Comparison of ENCODE assay signal across 9 cellular contexts in the genomic region with DNA sequence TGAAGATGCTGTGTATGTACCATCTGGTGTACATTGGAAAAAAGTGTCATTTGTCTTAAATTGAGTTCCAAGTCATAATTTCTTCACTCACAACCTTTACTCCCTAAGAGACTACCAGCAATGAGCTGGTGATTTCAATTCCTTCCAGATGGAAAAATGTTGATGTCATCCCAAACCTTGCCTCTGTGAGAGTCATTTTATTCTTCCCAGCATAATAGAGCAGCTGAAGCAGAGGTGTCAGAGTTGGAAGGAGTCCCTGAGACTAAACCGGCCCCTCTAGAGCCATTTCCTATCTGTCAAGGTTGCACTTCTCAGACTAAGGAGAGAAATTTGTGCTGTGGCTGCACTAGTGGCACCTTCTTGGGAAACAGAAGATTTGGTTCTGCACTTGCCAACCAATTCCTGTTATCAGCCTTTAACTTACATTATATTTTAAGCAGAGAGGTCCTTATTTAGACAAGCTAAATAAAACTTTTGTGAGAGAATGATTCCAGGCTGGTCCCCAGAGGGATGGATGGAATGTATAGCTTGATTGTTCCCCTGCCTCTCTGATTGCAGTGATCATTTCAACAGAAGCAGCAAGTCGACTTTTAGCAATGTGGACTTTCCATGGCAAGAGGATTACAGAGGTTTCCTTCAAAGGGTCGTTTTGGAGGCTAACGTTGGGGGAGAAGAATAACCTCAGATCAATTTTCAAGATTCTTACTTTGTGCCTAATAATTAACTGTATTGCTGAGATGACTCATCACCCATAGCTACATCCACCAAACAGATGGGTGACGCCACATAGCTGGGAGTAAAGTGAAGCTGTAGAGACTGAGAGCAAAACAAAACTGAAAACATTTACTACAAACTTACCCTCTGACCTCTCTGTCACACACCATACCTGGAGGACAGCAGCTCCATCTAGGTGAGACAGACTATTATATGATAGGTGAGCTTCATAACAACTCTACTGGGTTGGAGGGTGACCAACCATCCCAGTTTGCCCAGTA.
A peak's percentile ranks its signal among the peaks of the same experiment; 100 is the strongest.
DNase-seq lines count a peak whose midpoint lies in the region; ATAC-seq and TF ChIP-seq lines count a peak whose summit lies in the region.
"Had no signal": no experiment of that assay in that cellular context is flagged by ENCODE, and none has a peak within 500 bp of the region (broad histone marks: within the 10 kb centered on the region; RNA-seq: fewer than 3 reads in every experiment).

No MANE protein-coding gene starts in this region.

- ATAC-seq in GM21423 (IDR thresholded peaks at IDR 0.05; ENCODE audit: unreplicated experiment), result peak; percentile 98
- ATAC-seq in HG03439 (IDR thresholded peaks at IDR 0.05; ENCODE audit: unreplicated experiment), result peak; percentile 94
- no peak for ATAC-seq in HG02884 (IDR thresholded peaks at IDR 0.05; ENCODE audit: unreplicated experiment)

- DNase-seq in DMS 273 treated with DMSO at 0.1 percent for 48 hours (lab: John Stamatoyannopoulos, UW) (peak; percentile 40), fibroblast of the aortic adventitia (ENCODE audit: low read depth) (peak; percentile 49), NCI-H1930 (lab: John Stamatoyannopoulos, UW) (no peak), NCI-H748 treated with DMSO at 0.1 percent for 48 hours (lab: John Stamatoyannopoulos, UW) (no peak), NCI-H1092 (lab: John Stamatoyannopoulos, UW) (no peak)
- DNase-seq: NCI-H2029 treated with DMSO at 0.1 percent for 48 hours had no signal

- no peak overlapping the region for H3K4me3 ChIP-seq in fibroblast of the aortic adventitia (ENCODE audit: low read depth, low read length)

- TF ChIP-seq CTCF in fibroblast of the aortic adventitia (IDR thresholded peaks at IDR 0.05; ENCODE audit: insufficient read depth, low read length), result no peak

Comparison
In these comparisons a context has a peak if more than half of its experiments do, and no peak if none do; other contexts are left out.
1. DNase-seq: peak in DMS 273 treated with DMSO at 0.1 percent for 48 hours (single experiment) and fibroblast of the aortic adventitia (single experiment); none in NCI-H1930 (0 of 2), NCI-H748 treated with DMSO at 0.1 percent for 48 hours (single experiment) and NCI-H1092 (single experiment).